Comparison of ENCODE assay signal across 26 cellular contexts in genomic region chr10:115073796-115074195, GRCh38.
"Had no signal": no experiment of that assay in that cellular context is flagged by ENCODE, and none has a peak within 500 bp of the region (broad histone marks: within the 10 kb centered on the region; RNA-seq: fewer than 3 reads in every experiment).

No MANE protein-coding gene starts in this region.

- DNase-seq: effector CD4-positive, alpha-beta T cell; foreskin fibroblast; heart left ventricle; kidney; mesendoderm; midbrain; naive thymus-derived CD4-positive, alpha-beta T cell; nucleus accumbens; posterior cingulate gyrus; psoas muscle; right cardiac atrium; sigmoid colon; spleen; stimulated activated CD4-positive, alpha-beta T cell treated with anti-CD3 and anti-CD28 coated beads, Interleukin-4, amount 100 ng/mL, for 4 hours; stimulated activated naive CD8-positive, alpha-beta T cell treated with anti-CD3 and anti-CD28 coated beads, Interleukin-15, Interleukin-2, amounts not matched to agents 100 U/mL and 50 U/mL, for 24 hours; substantia nigra; transverse colon; upper lobe of right lung; uterus had no signal

- H3K27ac ChIP-seq: coronary artery, epithelial cell of prostate, gastroesophageal sphincter, heart left ventricle, hepatocyte, psoas muscle, sigmoid colon, spleen, transverse colon, upper lobe of right lung, uterus had no signal

- ATAC-seq: esophagus mucosa; gastroesophageal sphincter; heart left ventricle; left lobe of liver; naive thymus-derived CD4-positive, alpha-beta T cell; psoas muscle; right cardiac atrium; stimulated activated memory B cell treated with anti-CD40 and anti-IgM and Interleukin-4, amounts not matched to agents 10 μg/mL and 1 μg/mL and 100 μg/mL, for 72 hours; stimulated activated naive CD8-positive, alpha-beta T cell treated with anti-CD3 and anti-CD28 coated beads, Interleukin-15, Interleukin-2, amounts not matched to agents 100 U/mL and 50 U/mL, for 24 hours; upper lobe of right lung had no signal
